8 cellular contexts compared by ENCODE assay signal in genomic region chr9:96450613-96451544, GRCh38. TPM values are rescaled to one million over a fixed set of nuclear protein-coding genes. Genes with fewer than 3 reads are reported as not detected.
DNase-seq lines count a peak whose midpoint lies in the region; ATAC-seq and TF ChIP-seq lines count a peak whose summit lies in the region.

No MANE protein-coding gene starts in this region.

- no peaks in the 10 kb centered on the region for H3K79me2 ChIP-seq in OCI-LY7 (ENCODE audit: insufficient read depth, low read depth, low read length)

- no peaks in the 10 kb centered on the region for H3K9me3 ChIP-seq in OCI-LY7 (ENCODE audit: low read length)
- no peaks in the 10 kb centered on the region for H3K9me3 ChIP-seq in left ventricle myocardium inferior (replicated peaks)

- H3K36me3 ChIP-seq in OCI-LY7 (ENCODE audit: insufficient read depth, low read length): no peaks in the 10 kb centered on the region
- H3K36me3 ChIP-seq in left ventricle myocardium inferior: no peaks in the 10 kb centered on the region

- no peaks in the 10 kb centered on the region for H3K27me3 ChIP-seq in left ventricle myocardium inferior (ENCODE audit: low read depth)

- no peaks in the 10 kb centered on the region for H3K9me2 ChIP-seq in OCI-LY7 (ENCODE audit: insufficient read depth, low read length)

- intact Hi-C loops in OCI-LY7 (cut with micrococcal nuclease; ENCODE audit: unreplicated experiment) (loop anchor here (2.0 kb wide), 2 partner anchors 32 to 116 kb away; partner anchors contain the start of gene ZNF367), left ventricle myocardium inferior (cut with micrococcal nuclease) (loop anchor here (10.0 kb wide), 2 partner anchors 106 to 114 kb away; no protein-coding TSS in a partner anchor)

- TF ChIP-seq CTCF in OCI-LY7 (conservative IDR thresholded peaks at IDR 0.05; ENCODE audit: low read length) (no peak), left ventricle myocardium inferior (IDR thresholded peaks at IDR 0.05; ENCODE audit: borderline replicate concordance) (no peak)

- peaks cover 6% of the 10 kb centered on the region; the same call in 1 of the 2 replicates for H4K20me1 ChIP-seq in OCI-LY7 (ENCODE audit: insufficient read depth, low read length)

- peak in 10 of 14 donors; percentile 10 to 66 (median 30) for DNase-seq in C1 segment of cervical spinal cord (lab: John Stamatoyannopoulos, UW)
- DNase-seq in OCI-LY7 (ENCODE audit: low spot score): peak; percentile 25
- peak; percentile 21 to 56 for DNase-seq in activated naive CD4-positive, alpha-beta T cell treated with anti-CD3 and anti-CD28 coated beads, Interleukin-2, amount 50 U/mL, for 72 hours (ENCODE audit: low spot score in 2 of 2)
- peak; percentile 22 for DNase-seq in left ventricle myocardium inferior
- peak; percentile 27 for DNase-seq in renal cortical epithelial cell (ENCODE audit: low read depth)
- DNase-seq in NCI-H526 treated with DMSO at 0.1 percent for 48 hours (lab: John Stamatoyannopoulos, UW): no peak

- peak overlapping the region; percentile 41; the same call in 1 of the 2 replicates for H2AFZ ChIP-seq in OCI-LY7 (ENCODE audit: low read length)

- H3K4me3 ChIP-seq in OCI-LY7 (ENCODE audit: low read depth, low read length, poor library complexity, severe bottlenecking) (peak overlapping the region; percentile 80), left ventricle myocardium inferior (peak overlapping the region; percentile 81)

- no TSS peak for BruUV-seq in OCI-LY7 (replicated peaks; lab: Mats Ljungman, UMichigan)

- ATAC-seq in GM21576 (IDR thresholded peaks at IDR 0.05; ENCODE audit: unreplicated experiment) (peak; percentile 5), HG03196 (IDR thresholded peaks at IDR 0.05; ENCODE audit: unreplicated experiment) (no peak)
- no peak for ATAC-seq in activated naive CD4-positive, alpha-beta T cell treated with anti-CD3 and anti-CD28 coated beads, Interleukin-2, amount 50 U/mL, for 72 hours

- H3K4me1 ChIP-seq in OCI-LY7 (ENCODE audit: insufficient read depth, low read length, poor library complexity, severe bottlenecking) (peaks cover 16% of the 10 kb centered on the region), left ventricle myocardium inferior (peaks cover 31% of the 10 kb centered on the region)

- no peaks in the 10 kb centered on the region for H3K9me3 Mint-ChIP-seq in activated naive CD4-positive, alpha-beta T cell treated with anti-CD3 and anti-CD28 coated beads, Interleukin-2, amount 50 U/mL, for 72 hours

- peak overlapping the region; percentile 48 to 53 for H3K27ac Mint-ChIP-seq in activated naive CD4-positive, alpha-beta T cell treated with anti-CD3 and anti-CD28 coated beads, Interleukin-2, amount 50 U/mL, for 72 hours

- H3K36me3 Mint-ChIP-seq in activated naive CD4-positive, alpha-beta T cell treated with anti-CD3 and anti-CD28 coated beads, Interleukin-2, amount 50 U/mL, for 72 hours: no peaks in the 10 kb centered on the region

- CTCF ChIA-PET in OCI-LY7 (lab: Charles Lee; ENCODE audit: unreplicated experiment): no interaction called here

- H3K4me2 ChIP-seq in OCI-LY7 (ENCODE audit: low read length): peak overlapping the region; percentile 72

- H3K27ac ChIP-seq in OCI-LY7 (ENCODE audit: low read depth, low read length, poor library complexity, severe bottlenecking): no peak overlapping the region
- peak overlapping the region; percentile 89 for H3K27ac ChIP-seq in left ventricle myocardium inferior (replicated peaks)

- POLR2A ChIA-PET in OCI-LY7 (lab: Charles Lee): interaction anchor here (0.5 to 1.8 kb wide), 4 partner anchors 11 to 1562 kb away, joined by 3 to 4 read pairs (median 3); no protein-coding TSS in a partner anchor

RNA-seq across cellular contexts. Expression of gene HABP4, which starts 0.9 kb away (rescaled TPM):
- 6.0 and 7.1 TPM in 2 replicates for total RNA-seq in OCI-LY7 (2014; rRNA removed; shearing (Covaris generic))
- total RNA-seq in OCI-LY7 (2022): 11.0 and 11.5 TPM in 2 replicates
- total RNA-seq in activated naive CD4-positive, alpha-beta T cell treated with anti-CD3 and anti-CD28 coated beads, Interleukin-2, amount 50 U/mL, for 72 hours: 10 to 100 TPM in 1 of 2 donors, 1 to 10 TPM in 1; 6.4 to 15.7 TPM
- 23.1 TPM for total RNA-seq in left ventricle myocardium inferior
- total RNA-seq in renal cortical epithelial cell: 21.0 and 24.8 TPM in 2 replicates

RNA-seq across cellular contexts. Expression of gene ZNF367, which starts 32.7 kb away (rescaled TPM):
- 33.3 and 35.1 TPM in 2 replicates for total RNA-seq in OCI-LY7 (2014; rRNA removed; shearing (Covaris generic))
- total RNA-seq in OCI-LY7 (2022) (24.6 and 31.6 TPM in 2 replicates), left ventricle myocardium inferior (3.9 TPM), renal cortical epithelial cell (1.3 and 8.7 TPM in 2 replicates)
- total RNA-seq in activated naive CD4-positive, alpha-beta T cell treated with anti-CD3 and anti-CD28 coated beads, Interleukin-2, amount 50 U/mL, for 72 hours: 10 to 100 TPM; 17.7 to 42.6 TPM
